Comparison of ENCODE assay signal across 19 cellular contexts in genomic region chr12:68305278-68305677, GRCh38. TPM values are rescaled to one million over a fixed set of nuclear protein-coding genes. Genes with fewer than 3 reads are reported as not detected.
"Had no signal": no experiment of that assay in that cellular context is flagged by ENCODE, and none has a peak within 500 bp of the region (broad histone marks: within the 10 kb centered on the region; RNA-seq: fewer than 3 reads in every experiment).

No MANE protein-coding gene starts in this region.

- DNase-seq: activated CD4-positive, alpha-beta T cell treated with anti-CD3 and anti-CD28 coated beads, Interleukin-2, amount 50 U/mL, for 1 hour; activated naive CD4-positive, alpha-beta T cell treated with anti-CD3 and anti-CD28 coated beads, Interleukin-2, amount 50 U/mL, for 16 hours; adrenal gland; cortex of kidney; effector memory CD4-positive, alpha-beta T cell; erythroblast; left ventricle myocardium superior; ovary; stimulated activated CD4-positive, alpha-beta T cell treated with anti-CD3 and anti-CD28 coated beads, Interleukin-12 subunit alpha, Interleukin-12 subunit beta, amount 100 ng/mL, for 4 hours; stimulated activated CD4-positive, alpha-beta T cell treated with anti-CD3 and anti-CD28 coated beads, Interleukin-2, amount 100 ng/mL, for 48 hours; testis had no signal

- H3K9me3 Mint-ChIP-seq: central memory CD8-positive, alpha-beta T cell had no signal

- H3K4me3 ChIP-seq: adrenal gland, hepatocyte, neural progenitor cell, ovary, testis had no signal

- H3K4me1 Mint-ChIP-seq: central memory CD8-positive, alpha-beta T cell; neural progenitor cell had no signal

- H3K27ac ChIP-seq: adrenal gland, hepatocyte, neural progenitor cell, ovary had no signal

- H3K27me3 Mint-ChIP-seq: central memory CD8-positive, alpha-beta T cell; stimulated activated naive CD8-positive, alpha-beta T cell treated with anti-CD3 and anti-CD28 coated beads, Interleukin-15, Interleukin-2, amounts not matched to agents 100 ng/mL and 50 ng/mL, for 24 hours had no signal

- H3K9ac ChIP-seq: neural progenitor cell had no signal

- H3K4me3 Mint-ChIP-seq: central memory CD8-positive, alpha-beta T cell; neural progenitor cell; stimulated activated naive CD8-positive, alpha-beta T cell treated with anti-CD3 and anti-CD28 coated beads, Interleukin-15, Interleukin-2, amounts not matched to agents 100 ng/mL and 50 ng/mL, for 24 hours had no signal

- H3K27me3 ChIP-seq: adrenal gland, hepatocyte, neural progenitor cell, ovary, testis had no signal

- H3K4me2 ChIP-seq: hepatocyte, neural progenitor cell had no signal

- H3K79me2 ChIP-seq: hepatocyte had no signal

- ATAC-seq: left ventricle myocardium superior had no signal

- H3K27ac Mint-ChIP-seq: activated T-helper 2 cell treated with anti-CD3 and anti-CD28 coated beads, Interferon-gamma antibody, Interleukin-2, Interleukin-4, amounts not matched to agents 10 μg/mL and 5 μg/mL and 100 μg/mL, durations not matched to agents 14 hours and 24 hours and 36 hours; neural progenitor cell; stimulated activated naive CD8-positive, alpha-beta T cell treated with anti-CD3 and anti-CD28 coated beads, Interleukin-15, Interleukin-2, amounts not matched to agents 100 ng/mL and 50 ng/mL, for 24 hours had no signal

- H3K4me1 ChIP-seq: adrenal gland, neural progenitor cell, testis had no signal

- H2AFZ ChIP-seq: hepatocyte, neural progenitor cell had no signal

RNA-seq across cellular contexts. Expression of gene IL22, which starts 51.9 kb away (rescaled TPM):
- total RNA-seq: adrenal gland, hepatocyte, kidney epithelial cell, left ventricle myocardium superior, mesenteric fat pad, ovary, testis, ureter had no signal
- polyA plus RNA-seq: adrenal gland, hepatocyte, ovary had no signal
